In genomic region chr7:43649755-43650274, GRCh38 we compare ENCODE assay signal across 7 cellular contexts.
DNase-seq lines count a peak whose midpoint lies in the region; ATAC-seq and TF ChIP-seq lines count a peak whose summit lies in the region.

No MANE protein-coding gene starts in this region.

- H3K27ac ChIP-seq in PC-3 (ENCODE audit: low read length), result peak overlapping the region; percentile 99
- H3K27ac ChIP-seq in mesendoderm (ENCODE audit: low read depth, low read length), result peak overlapping the region; percentile 62

- no peak overlapping the region for H2AFZ ChIP-seq in PC-3 (ENCODE audit: low read length)

- BruUV-seq in PC-3 (replicated peaks; lab: Mats Ljungman, UMichigan), result no TSS peak

- H3K36me3 Mint-ChIP-seq in activated naive CD4-positive, alpha-beta T cell treated with anti-CD3 and anti-CD28 coated beads, Interleukin-2, amount 50 U/mL, for 72 hours, result peaks cover 21 to 36% of the 10 kb centered on the region in 2 donors

- POLR2A ChIA-PET in PC-3 (lab: Charles Lee; ENCODE audit: unreplicated experiment), result interaction anchor here (0.6 to 1.1 kb wide), 3 partner anchors 43 to 67 kb away, joined by 4 to 22 read pairs (median 4); partner anchors contain the start of gene STK17A

- H3K4me1 ChIP-seq in PC-3 (ENCODE audit: insufficient read depth, low read length), result peaks cover 73% of the 10 kb centered on the region
- peaks cover 18% of the 10 kb centered on the region for H3K4me1 ChIP-seq in mesendoderm (ENCODE audit: control insufficient read depth, low read depth, low read length)

- H3K79me1 ChIP-seq in mesendoderm (ENCODE audit: low read length), result peaks cover 2% of the 10 kb centered on the region

- peak; percentile 74 for ATAC-seq in GM18909 (IDR thresholded peaks at IDR 0.05; ENCODE audit: poor library complexity, unreplicated experiment)
- ATAC-seq in HG02870 (IDR thresholded peaks at IDR 0.05; ENCODE audit: unreplicated experiment), result peak; percentile 59
- ATAC-seq in PC-3, result peak; percentile 34
- peak; percentile 47 to 53 for ATAC-seq in activated naive CD4-positive, alpha-beta T cell treated with anti-CD3 and anti-CD28 coated beads, Interleukin-2, amount 50 U/mL, for 72 hours

- no peak overlapping the region for H2BK15ac ChIP-seq in mesendoderm (replicated peaks; ENCODE audit: low read depth)

- peak overlapping the region; percentile 88 to 98 for H3K27ac Mint-ChIP-seq in activated naive CD4-positive, alpha-beta T cell treated with anti-CD3 and anti-CD28 coated beads, Interleukin-2, amount 50 U/mL, for 72 hours

- H3K23ac ChIP-seq in mesendoderm (ENCODE audit: low read length), result no peak overlapping the region

- H3K4me2 ChIP-seq in PC-3 (ENCODE audit: low read length) (peak overlapping the region; percentile 75), mesendoderm (ENCODE audit: low read length) (no peak overlapping the region)

- no CpG with 5 or more reads among the region's 4 CpGs for WGBS in mesendoderm (ENCODE audit: extremely low coverage, insufficient coverage, low lambda C conversion rate)

- CTCF ChIA-PET in PC-3 (lab: Charles Lee), result interaction anchor here (0.6 to 1.7 kb wide), 4 partner anchors 50 to 206 kb away, joined by 4 to 12 read pairs (median 6); partner anchors contain the start of genes COA1 and STK17A

- DNase-seq in PC-3 (peak; percentile 92), mesendoderm (peak; percentile 65), SHP77 treated with DMSO at 0.1 percent for 48 hours (lab: John Stamatoyannopoulos, UW) (no peak), SW480 (ENCODE audit: low spot score) (no peak)
- peak; percentile 58 to 77 for DNase-seq in activated naive CD4-positive, alpha-beta T cell treated with anti-CD3 and anti-CD28 coated beads, Interleukin-2, amount 50 U/mL, for 72 hours (ENCODE audit: low spot score in 2 of 2)

- H3K4me3 ChIP-seq in PC-3 (ENCODE audit: low read length), result peak overlapping the region; percentile 41; the same call in 1 of the 2 replicates
- no peak overlapping the region for H3K4me3 ChIP-seq in mesendoderm (ENCODE audit: low read length)

- intact Hi-C loops in PC-3 (cut with micrococcal nuclease), result loop anchor here (2.0 to 5.0 kb wide), 3 partner anchors 43 to 187 kb away; no protein-coding TSS in a partner anchor

- H4K20me1 ChIP-seq in PC-3 (ENCODE audit: low read length), result no peaks in the 10 kb centered on the region

- peak overlapping the region; percentile 63 for H3K56ac ChIP-seq in mesendoderm (ENCODE audit: low read length)

- no peaks in the 10 kb centered on the region for H3K27me3 ChIP-seq in PC-3 (ENCODE audit: low read length)
- no peaks in the 10 kb centered on the region for H3K27me3 ChIP-seq in mesendoderm (ENCODE audit: insufficient read depth, low read length, poor library complexity)

- peaks cover 4% of the 10 kb centered on the region in 2 donors for H3K9me3 Mint-ChIP-seq in activated naive CD4-positive, alpha-beta T cell treated with anti-CD3 and anti-CD28 coated beads, Interleukin-2, amount 50 U/mL, for 72 hours

- H2BK5ac ChIP-seq in mesendoderm (ENCODE audit: low read length), result no peak overlapping the region

- H3K4ac ChIP-seq in mesendoderm (ENCODE audit: low read depth, low read length), result no peak overlapping the region

- no peak overlapping the region for H4K5ac ChIP-seq in mesendoderm (ENCODE audit: low read length)

- H3K79me2 ChIP-seq in PC-3 (ENCODE audit: low read length) (peaks cover 62% of the 10 kb centered on the region), mesendoderm (ENCODE audit: control insufficient read depth, insufficient read depth, low read length) (peaks cover 2% of the 10 kb centered on the region)

- no peak overlapping the region for H3K18ac ChIP-seq in mesendoderm (ENCODE audit: low read length)

- H2BK120ac ChIP-seq in mesendoderm (ENCODE audit: low read depth, low read length), result no peak overlapping the region

- H3K9ac ChIP-seq in PC-3 (ENCODE audit: low read length) (peak overlapping the region; percentile 86), mesendoderm (ENCODE audit: low read length) (no peak overlapping the region)

- no peak overlapping the region for H4K8ac ChIP-seq in mesendoderm (ENCODE audit: low read depth, low read length)

- H3F3A ChIP-seq in PC-3 (ENCODE audit: low read length, unreplicated experiment), result peaks cover 23% of the 10 kb centered on the region

- H2AK5ac ChIP-seq in mesendoderm (ENCODE audit: low read length), result no peak overlapping the region

- H3K9me2 ChIP-seq in PC-3 (replicated peaks; ENCODE audit: low read length), result no peaks in the 10 kb centered on the region

- H3K36me3 ChIP-seq in PC-3 (ENCODE audit: low read depth, low read length) (peaks cover 13% of the 10 kb centered on the region; the same call in 1 of the 2 replicates), mesendoderm (ENCODE audit: control insufficient read depth, insufficient read depth, low read length) (no peaks in the 10 kb centered on the region)

- no peaks in the 10 kb centered on the region for H3K9me3 ChIP-seq in PC-3 (ENCODE audit: low read length)

- TF ChIP-seq CTCF in PC-3 (conservative IDR thresholded peaks at IDR 0.05; ENCODE audit: low read depth, low read length), result no peak

Comparison
In these comparisons a context has a peak if more than half of its experiments do, and no peak if none do; other contexts are left out.
1. DNase-seq: peak in PC-3 (single experiment), activated naive CD4-positive, alpha-beta T cell treated with anti-CD3 and anti-CD28 coated beads, Interleukin-2, amount 50 U/mL, for 72 hours (2 of 2) and mesendoderm (single experiment); none in SHP77 treated with DMSO at 0.1 percent for 48 hours (single experiment) and SW480 (single experiment).
2. Peak in every context shown above with its lines, with median percentiles within 50 percentile points of each other: ATAC-seq.